Comparison of ENCODE assay signal across 8 cellular contexts in genomic region chr5:142151436-142152382, GRCh38. TPM values are rescaled to one million over a fixed set of nuclear protein-coding genes. Genes with fewer than 3 reads are reported as not detected.
A peak's percentile ranks its signal among the peaks of the same experiment; 100 is the strongest.
DNase-seq lines count a peak whose midpoint lies in the region; ATAC-seq, FAIRE-seq and TF ChIP-seq lines count a peak whose summit lies in the region.

No MANE protein-coding gene starts in this region.

- H3K27ac ChIP-seq in A549, result no peak overlapping the region
- H3K27ac ChIP-seq in epithelial cell of prostate, result peak overlapping the region; percentile 5
- H3K27ac ChIP-seq in thoracic aorta, result no peak overlapping the region

- no peaks in the 10 kb centered on the region for H3K4me1 Mint-ChIP-seq in natural killer cell treated with Interleukin-12 subunit alpha and Interleukin-12 subunit beta and Interleukin-15 and Interleukin-18, amount 100 ng/mL, for 72 hours (ENCODE audit: low read depth in 2 of 2)

- no peaks in the 10 kb centered on the region for H3K27me3 ChIP-seq in thoracic aorta (replicated peaks; ENCODE audit: insufficient read depth)

- H3K4me3 ChIP-seq in A549 (no peak overlapping the region), thoracic aorta (no peak overlapping the region)

- no peak overlapping the region for H3K27ac Mint-ChIP-seq in natural killer cell treated with Interleukin-12 subunit alpha and Interleukin-12 subunit beta and Interleukin-15 and Interleukin-18, amount 100 ng/mL, for 72 hours

- TF ChIP-seq POLR2A in A549 (IDR thresholded peaks at IDR 0.05; ENCODE audit: low read length), result no peak
- TF ChIP-seq POLR2A in GM12891 (IDR thresholded peaks at IDR 0.05; ENCODE audit: low read depth, low read length), result no peak
- TF ChIP-seq POLR2A in GM18505 (IDR thresholded peaks at IDR 0.05; ENCODE audit: borderline replicate concordance, extremely low read depth, insufficient read depth, insufficient read length), result no peak

- H3K27me3 Mint-ChIP-seq in natural killer cell treated with Interleukin-12 subunit alpha and Interleukin-12 subunit beta and Interleukin-15 and Interleukin-18, amount 100 ng/mL, for 72 hours, result no peaks in the 10 kb centered on the region

- TF ChIP-seq CTCF in A549 (IDR thresholded peaks at IDR 0.05), result peak; percentile 93
- peak; percentile 78 for TF ChIP-seq CTCF in thoracic aorta (IDR thresholded peaks at IDR 0.05)

- no peaks in the 10 kb centered on the region for H3K9me3 Mint-ChIP-seq in natural killer cell treated with Interleukin-12 subunit alpha and Interleukin-12 subunit beta and Interleukin-15 and Interleukin-18, amount 100 ng/mL, for 72 hours

- peaks cover 9% of the 10 kb centered on the region; the same call in 2 of the 3 replicates for H3K9me3 ChIP-seq in A549
- no peaks in the 10 kb centered on the region for H3K9me3 ChIP-seq in thoracic aorta

- ATAC-seq in A549 (peak; percentile 77 to 80; a peak in 5 of 6 replicates), thoracic aorta (ENCODE audit: insufficient number of reproducible peaks, low FRiP score, low read depth) (peak; percentile 39), GM18505 (IDR thresholded peaks at IDR 0.05; ENCODE audit: unreplicated experiment) (no peak)
- ATAC-seq in natural killer cell treated with Interleukin-12 subunit alpha and Interleukin-12 subunit beta and Interleukin-15 and Interleukin-18, amount 100 ng/mL, for 72 hours, result no peak

- peaks cover 16% of the 10 kb centered on the region for H3K36me3 ChIP-seq in thoracic aorta

- peak; percentile 37 to 77 for DNase-seq in A549 (ENCODE audit: low read depth in 1 of 2, low spot score in 1 of 2)
- peak; percentile 16 for DNase-seq in GM12891 (ENCODE audit: insufficient read length, low spot score)
- DNase-seq in NCI-H460 (ENCODE audit: extremely low read depth, low read depth), result peak; percentile 62
- peak; percentile 50 for DNase-seq in activated CD4-positive, alpha-beta T cell treated with anti-CD3 and anti-CD28 coated beads, Interleukin-2, amount 50 U/mL, for 1 hour
- no peak for DNase-seq in epithelial cell of prostate (ENCODE audit: low read depth, low spot score)
- peak; percentile 68 for DNase-seq in natural killer cell treated with Interleukin-12 subunit alpha and Interleukin-12 subunit beta and Interleukin-15 and Interleukin-18, amount 100 ng/mL, for 72 hours (ENCODE audit: low spot score)
- DNase-seq in thoracic aorta (ENCODE audit: low spot score), result no peak

- TF ChIP-seq EP300 in A549 (IDR thresholded peaks at IDR 0.05), result no peak

- H3K4me2 ChIP-seq in A549, result no peak overlapping the region

- peak; percentile 92 for TF ChIP-seq RAD21 in A549 (conservative IDR thresholded peaks at IDR 0.05 in 1 of 2, IDR thresholded peaks at IDR 0.05 in 1 of 2)

- H3K4me3 Mint-ChIP-seq in natural killer cell treated with Interleukin-12 subunit alpha and Interleukin-12 subunit beta and Interleukin-15 and Interleukin-18, amount 100 ng/mL, for 72 hours, result no peak overlapping the region

- FAIRE-seq in A549 (lab: Jason Lieb, UNC) (no peak), GM12891 (lab: Jason Lieb, UNC) (peak; percentile 60)

- H3K36me3 Mint-ChIP-seq in natural killer cell treated with Interleukin-12 subunit alpha and Interleukin-12 subunit beta and Interleukin-15 and Interleukin-18, amount 100 ng/mL, for 72 hours, result peaks cover 8% of the 10 kb centered on the region

- H3K4me1 ChIP-seq in A549 (no peaks in the 10 kb centered on the region), thoracic aorta (ENCODE audit: control insufficient read depth in 1 of 2, low read depth in 2 of 2) (peaks cover 0 to 1% of the 10 kb centered on the region in 2 donors)

- POLR2A ChIA-PET in A549 (lab: Yijun Ruan, JAX), result no interaction called here

- WGBS in A549 (ENCODE audit: missing lambda C conversion rate), result 34% methylated on average over 3 of the region's 3 CpGs

- CTCF ChIA-PET in A549 (lab: Yijun Ruan, JAX), result interaction anchor here (0.5 to 3.7 kb wide), 52 partner anchors 8 to 728 kb away, joined by 3 to 46 read pairs (median 4); partner anchors contain the start of genes GNPDA1 and SPRY4

TF ChIP-seq in A549, 52 proteins besides CTCF, POLR2A, EP300 and RAD21:
- TF ChIP-seq RCOR1 (IDR thresholded peaks at IDR 0.05; ENCODE audit: low read depth, low read length) (no peak), MAX (IDR thresholded peaks at IDR 0.05) (no peak), SMC3 (IDR thresholded peaks at IDR 0.05) (peak; percentile 85), HDAC2 (IDR thresholded peaks at IDR 0.05) (no peak)

TF ChIP-seq in GM12891, 5 proteins besides CTCF, POLR2A, EP300 and RAD21:
- TF ChIP-seq TAF1 (IDR thresholded peaks at IDR 0.05; ENCODE audit: low read depth, low read length) (no peak), SPI1 (IDR thresholded peaks at IDR 0.05; ENCODE audit: low read depth, low read length) (no peak), POLR2AphosphoS5 (IDR thresholded peaks at IDR 0.05; ENCODE audit: low read depth, low read length) (no peak), POU2F2 (IDR thresholded peaks at IDR 0.05; ENCODE audit: low read depth, low read length) (no peak), PAX5 (IDR thresholded peaks at IDR 0.05; ENCODE audit: insufficient read depth, low read length, severe bottlenecking) (no peak)

RNA-seq across cellular contexts. Expression of gene NDFIP1, which starts 43.1 kb away (rescaled TPM):
- polyA plus RNA-seq in A549 (2011; rRNA removed) (33.4 and 42.4 TPM in 2 replicates), A549 (2017; fragmentation: RNase III; extraction: RNeasy Plus Mini Kit Qiagen cat#74134 plus additional on column Dnase treatment) (43.8 to 58.0 TPM (median 57.4 TPM) in 3 replicates)
- polyA plus RNA-seq in A549 (2012; cell fraction: cytosol; rRNA removed), result 53.4 and 84.5 TPM in 2 replicates
- polyA plus RNA-seq in A549 (2012; cell fraction: nucleus; rRNA removed), result 18.8 and 66.4 TPM in 2 replicates
- polyA minus RNA-seq in A549 (2011; rRNA and poly(A)+ RNA removed), result 10.5 and 11.3 TPM in 2 replicates
- polyA plus RNA-seq in GM12891 (2012; ENCODE audit: low read depth, missing spikeins), result 0.99 TPM
- 67.8 and 74.8 TPM in 2 replicates for total RNA-seq in NCI-H460 (2014; rRNA removed; shearing (Covaris generic))
- 48.1 and 49.1 TPM in 2 replicates for polyA plus RNA-seq in NCI-H460 (2014; cell fraction: nucleus; rRNA removed)
- total RNA-seq in natural killer cell treated with Interleukin-12 subunit alpha and Interleukin-12 subunit beta and Interleukin-15 and Interleukin-18, amount 100 ng/mL, for 72 hours, result 10 to 100 TPM; 24.2 to 24.4 TPM
- total RNA-seq in thoracic aorta, result 100 to 1,000 TPM; 102 to 134 TPM

Comparison
In these comparisons a context has a peak if more than half of its experiments do, and no peak if none do; other contexts are left out.
1. ATAC-seq: peak in A549 (2 of 2) and thoracic aorta (single experiment); none in natural killer cell treated with Interleukin-12 subunit alpha and Interleukin-12 subunit beta and Interleukin-15 and Interleukin-18, amount 100 ng/mL, for 72 hours (0 of 2) and GM18505 (single experiment).
2. DNase-seq: peak in A549 (2 of 2), GM12891 (single experiment), NCI-H460 (single experiment), activated CD4-positive, alpha-beta T cell treated with anti-CD3 and anti-CD28 coated beads, Interleukin-2, amount 50 U/mL, for 1 hour (single experiment) and natural killer cell treated with Interleukin-12 subunit alpha and Interleukin-12 subunit beta and Interleukin-15 and Interleukin-18, amount 100 ng/mL, for 72 hours (single experiment); none in epithelial cell of prostate (single experiment) and thoracic aorta (single experiment).